ENCODE assay signal across 11 cellular contexts in genomic region chr19:7868326-7868670, GRCh38. TPM values are rescaled to one million over a fixed set of nuclear protein-coding genes. Genes with fewer than 3 reads are reported as not detected.
DNase-seq lines count a peak whose midpoint lies in the region; ATAC-seq, FAIRE-seq and TF ChIP-seq lines count a peak whose summit lies in the region.
"Had no signal": no experiment of that assay in that cellular context is flagged by ENCODE, and none has a peak within 500 bp of the region (broad histone marks: within the 10 kb centered on the region; RNA-seq: fewer than 3 reads in every experiment).

No MANE protein-coding gene starts in this region.

- TF ChIP-seq POLR2A in breast epithelium (IDR thresholded peaks at IDR 0.05), result no peak

- TF ChIP-seq CTCF in breast epithelium (IDR thresholded peaks at IDR 0.05) (no peak), osteocyte (IDR thresholded peaks at IDR 0.05) (no peak)

- H3K4me3 ChIP-seq in breast epithelium, result peak overlapping the region in 2 of 3 donors; percentile 62 to 75

- no peak for FAIRE-seq in HTR-8/SVneo (lab: Jason Lieb, UNC)

- H3K36me3 ChIP-seq in breast epithelium, result no peaks in the 10 kb centered on the region

- no peak for ATAC-seq in sciatic nerve

- peaks cover 24% of the 10 kb centered on the region for H3K4me1 Mint-ChIP-seq in osteocyte (ENCODE audit: unreplicated experiment)

- peak; percentile 74 for DNase-seq in D341Med (ENCODE audit: low spot score)
- DNase-seq in NCI-H82 (lab: John Stamatoyannopoulos, UW), result peak; percentile 80
- DNase-seq in breast epithelium (ENCODE audit: low spot score in 2 of 2), result no peak
- no peak for DNase-seq in osteocyte (ENCODE audit: extremely low spot score, unreplicated experiment)
- no peak for DNase-seq in sciatic nerve (ENCODE audit: low spot score)
- no peak for DNase-seq in germinal center (ENCODE audit: low spot score)
- no peak for DNase-seq in HTR-8/SVneo (ENCODE audit: insufficient read length, low spot score)
- DNase-seq in H4 (ENCODE audit: low spot score), result no peak
- DNase-seq: cortex of kidney had no signal

- H3K36me3 Mint-ChIP-seq in osteocyte (ENCODE audit: unreplicated experiment), result no peaks in the 10 kb centered on the region

- H3K4me3 Mint-ChIP-seq in osteocyte (ENCODE audit: unreplicated experiment), result peak overlapping the region; percentile 64

- H3K27ac Mint-ChIP-seq in osteocyte (ENCODE audit: unreplicated experiment), result no peak overlapping the region
- H3K27ac Mint-ChIP-seq: T-helper 1 cell treated with Interleukin-12 subunit alpha and Interleukin-12 subunit beta and Interleukin-4 antibody, amounts not matched to agents 30 μg/mL and 1 μg/mL, for 36 hours had no signal

- no peak overlapping the region for H3K27ac ChIP-seq in breast epithelium

- peaks cover 24% of the 10 kb centered on the region for H3K27me3 Mint-ChIP-seq in osteocyte (ENCODE audit: unreplicated experiment)

- intact Hi-C loops in breast epithelium (cut with DNase I; ENCODE audit: low total_unique reads) (no loop called here), sciatic nerve (cut with DNase I) (no loop called here)

- no peaks in the 10 kb centered on the region for H3K4me1 ChIP-seq in breast epithelium

- no peaks in the 10 kb centered on the region for H3K9me3 ChIP-seq in breast epithelium

- peaks cover 0 to 13% of the 10 kb centered on the region in 2 donors for H3K27me3 ChIP-seq in breast epithelium

- H3K9me3 Mint-ChIP-seq in osteocyte (ENCODE audit: unreplicated experiment), result no peaks in the 10 kb centered on the region
- H3K9me3 Mint-ChIP-seq: T-helper 1 cell treated with Interleukin-12 subunit alpha and Interleukin-12 subunit beta and Interleukin-4 antibody, amounts not matched to agents 30 μg/mL and 1 μg/mL, for 36 hours had no signal

RNA-seq across cellular contexts. Expression of gene PRR36, which starts 5.9 kb away (rescaled TPM):
- total RNA-seq in breast epithelium, result 1 to 10 TPM in 1 of 3 donors, under 1 TPM in 1, not detected in 1; 0.59 to 2.0 TPM
- 0.24 and 0.51 TPM in 2 replicates for total RNA-seq in osteocyte
- 0.09 TPM for total RNA-seq in sciatic nerve
- total RNA-seq in H4 (2014; rRNA removed; shearing (Covaris generic)), result 0.04 TPM in 1 of 2 replicates, not detected in the other

RNA-seq across cellular contexts. Expression of gene LRRC8E, which starts 20.0 kb away (rescaled TPM):
- 10 to 100 TPM in 1 of 3 donors, 1 to 10 TPM in 2; 1.4 to 15.1 (median 6.6) TPM for total RNA-seq in breast epithelium
- total RNA-seq in osteocyte, result 3.3 and 3.5 TPM in 2 replicates
- 0.09 TPM for total RNA-seq in sciatic nerve
- total RNA-seq in H4 (2014; rRNA removed; shearing (Covaris generic)), result 2.4 and 2.6 TPM in 2 replicates

RNA-seq across cellular contexts. Expression of gene MAP2K7, which starts 35.4 kb away (rescaled TPM):
- 10 to 100 TPM; 13.3 to 17.1 (median 13.8) TPM for total RNA-seq in breast epithelium
- total RNA-seq in osteocyte, result 34.4 and 42.1 TPM in 2 replicates
- 34.0 TPM for total RNA-seq in sciatic nerve
- total RNA-seq in H4 (2014; rRNA removed; shearing (Covaris generic)), result 2.9 and 4.2 TPM in 2 replicates

RNA-seq across cellular contexts. Expression of gene EVI5L, which starts 38.3 kb away (rescaled TPM):
- total RNA-seq in breast epithelium (10 to 100 TPM in 1 of 3 donors, 1 to 10 TPM in 2; 7.5 to 12.5 (median 9.2) TPM), osteocyte (27.3 and 27.6 TPM in 2 replicates), sciatic nerve (14.2 TPM)
- 7.9 and 12.6 TPM in 2 replicates for total RNA-seq in H4 (2014; rRNA removed; shearing (Covaris generic))

RNA-seq across cellular contexts. Expression of gene TGFBR3L, which starts 46.3 kb away (rescaled TPM):
- 1 to 10 TPM in 1 of 3 donors, not detected in 2; 2.3 TPM for total RNA-seq in breast epithelium
- total RNA-seq in osteocyte, result 2.3 and 2.6 TPM in 2 replicates
- total RNA-seq in sciatic nerve, result not detected
- total RNA-seq in H4 (2014; rRNA removed; shearing (Covaris generic)), result not detected in 2 replicates
- total RNA-seq: urinary bladder had no signal

Comparison
In these comparisons a context has a peak if more than half of its experiments do, and no peak if none do; other contexts are left out.
1. DNase-seq: peak in D341Med (single experiment) and NCI-H82 (single experiment); none in breast epithelium (0 of 2), osteocyte (single experiment), sciatic nerve (single experiment), germinal center (single experiment), HTR-8/SVneo (single experiment) and H4 (single experiment).